ENCODE assay signal across 1 cellular context in genomic region chr4:1593458-1593857, GRCh38.
TF ChIP-seq lines count a peak whose summit lies in the region.

No MANE protein-coding gene starts in this region.

TF ChIP-seq in K562, 482 proteins besides CTCF, POLR2A, EP300 and RAD21 (continued from another document):
- TF ChIP-seq ZFP91 (CRISPR knock-in tag; IDR thresholded peaks at IDR 0.05): no peak
